Comparison of ENCODE assay signal across 8 cellular contexts in the genomic region with DNA sequence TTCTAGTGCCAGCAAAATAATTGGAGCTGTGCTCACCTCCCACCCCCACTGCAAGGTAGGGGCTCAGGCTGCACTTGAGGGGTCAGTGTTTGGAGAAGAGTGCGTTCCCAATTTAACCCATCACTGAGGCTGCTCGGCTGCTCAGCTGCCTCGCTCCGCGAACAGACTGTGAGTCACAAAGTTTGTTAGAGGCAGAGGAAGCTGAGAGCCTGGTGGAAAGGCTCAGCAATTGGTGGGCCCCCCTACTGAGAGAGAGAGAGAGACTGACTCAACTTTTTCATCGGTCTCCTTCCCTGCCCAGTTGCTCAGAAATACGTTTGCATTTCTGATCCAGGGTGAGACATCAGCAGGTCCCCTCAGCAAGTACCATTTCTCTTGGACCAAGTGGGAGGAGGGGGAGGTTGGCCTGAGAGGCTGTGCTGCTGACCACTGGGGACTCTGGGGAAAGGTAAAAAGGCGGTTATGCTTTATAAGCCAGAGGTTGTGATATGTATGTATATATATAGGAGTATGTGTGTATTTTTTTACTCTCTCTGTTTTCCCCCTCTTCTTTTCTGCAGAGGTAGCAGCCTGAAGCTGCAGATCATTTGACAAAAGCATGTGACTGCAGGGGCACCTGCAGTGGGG. TPM values are rescaled to one million over a fixed set of nuclear protein-coding genes. Genes with fewer than 3 reads are reported as not detected.
A peak's percentile ranks its signal among the peaks of the same experiment; 100 is the strongest.
DNase-seq lines count a peak whose midpoint lies in the region; ATAC-seq and TF ChIP-seq lines count a peak whose summit lies in the region.

No MANE protein-coding gene starts in this region.

- H4K20me1 ChIP-seq in KMS-11 (ENCODE audit: insufficient read depth), result no peaks in the 10 kb centered on the region

- CTCF ChIA-PET in activated CD8-positive, alpha-beta T cell treated with anti-CD3 and anti-CD28 coated beads for 36 hours (lab: Charles Lee), result interaction anchor here (0.9 to 1.6 kb wide), 2 partner anchors 68 to 70 kb away, joined by 3 to 6 read pairs; no protein-coding TSS in a partner anchor

- ATAC-seq in activated CD8-positive, alpha-beta T cell treated with anti-CD3 and anti-CD28 coated beads for 36 hours, result peak; percentile 71
- ATAC-seq in GM18870 (IDR thresholded peaks at IDR 0.05; ENCODE audit: unreplicated experiment), result no peak

- no peaks in the 10 kb centered on the region for H3K9me3 Mint-ChIP-seq in activated CD8-positive, alpha-beta T cell treated with anti-CD3 and anti-CD28 coated beads for 36 hours

- H3K4me2 ChIP-seq in KMS-11, result peak overlapping the region; percentile 93

- no peaks in the 10 kb centered on the region for H3K36me3 ChIP-seq in KMS-11 (ENCODE audit: insufficient read depth)

- no peak for TF ChIP-seq CTCF in KMS-11 (conservative IDR thresholded peaks at IDR 0.05; ENCODE audit: low read depth, low read length)
- no peak for TF ChIP-seq CTCF in activated CD8-positive, alpha-beta T cell treated with anti-CD3 and anti-CD28 coated beads for 36 hours (IDR thresholded peaks at IDR 0.05)

- H3K27ac ChIP-seq in KMS-11, result no peak overlapping the region

- peaks cover 10% of the 10 kb centered on the region for H3K4me1 ChIP-seq in KMS-11 (ENCODE audit: low read depth, poor library complexity, severe bottlenecking)

- H3K4me1 Mint-ChIP-seq in activated CD8-positive, alpha-beta T cell treated with anti-CD3 and anti-CD28 coated beads for 36 hours (ENCODE audit: low read depth), result peaks cover 25% of the 10 kb centered on the region

- peak overlapping the region; percentile 75 for H3K4me3 Mint-ChIP-seq in activated CD8-positive, alpha-beta T cell treated with anti-CD3 and anti-CD28 coated beads for 36 hours

- peaks cover 44% of the 10 kb centered on the region for H3K27me3 Mint-ChIP-seq in activated CD8-positive, alpha-beta T cell treated with anti-CD3 and anti-CD28 coated beads for 36 hours

- H3K79me2 ChIP-seq in KMS-11 (ENCODE audit: insufficient read depth, low read depth), result no peaks in the 10 kb centered on the region

- intact Hi-C loops in activated CD8-positive, alpha-beta T cell treated with anti-CD3 and anti-CD28 coated beads for 36 hours (cut with micrococcal nuclease), result no loop called here

- DNase-seq in CD1c-positive myeloid dendritic cell (ENCODE audit: extremely low spot score) (peak; percentile 39), fibroblast of gingiva (ENCODE audit: low read depth) (peak; percentile 12), skeletal muscle cell (ENCODE audit: low read depth) (peak; percentile 64), NCI-H748 (lab: John Stamatoyannopoulos, UW; ENCODE audit: unreplicated experiment) (no peak), NCI-H187 (lab: John Stamatoyannopoulos, UW) (no peak)
- peak; percentile 80 for DNase-seq in activated CD8-positive, alpha-beta T cell treated with anti-CD3 and anti-CD28 coated beads for 36 hours

- H3K36me3 Mint-ChIP-seq in activated CD8-positive, alpha-beta T cell treated with anti-CD3 and anti-CD28 coated beads for 36 hours (ENCODE audit: low read depth), result no peaks in the 10 kb centered on the region

- H3K4me3 ChIP-seq in KMS-11 (IDR thresholded peaks at IDR 0.05; ENCODE audit: insufficient read depth, low read depth, low read length) (peak overlapping the region; percentile 5), skeletal muscle cell (ENCODE audit: low read depth, low read length) (peak overlapping the region; percentile 68)

- H3K27me3 ChIP-seq in KMS-11 (ENCODE audit: insufficient read depth, low read depth), result peaks cover 17% of the 10 kb centered on the region; the same call in 1 of the 2 replicates

- POLR2A ChIA-PET in activated CD8-positive, alpha-beta T cell treated with anti-CD3 and anti-CD28 coated beads for 36 hours (lab: Charles Lee), result no interaction called here

- H3K27ac Mint-ChIP-seq in activated CD8-positive, alpha-beta T cell treated with anti-CD3 and anti-CD28 coated beads for 36 hours, result no peak overlapping the region

- no peak overlapping the region for H3K9ac ChIP-seq in KMS-11

- no peak overlapping the region for H2AFZ ChIP-seq in KMS-11 (ENCODE audit: low read depth)

RNA-seq across cellular contexts. Expression of a gene that starts 1.5 kb away (rescaled TPM):
- total RNA-seq in activated CD8-positive, alpha-beta T cell treated with anti-CD3 and anti-CD28 coated beads for 36 hours, result under 1 TPM; 0.16 to 0.23 TPM

Comparison
In these comparisons a context has a peak if more than half of its experiments do, and no peak if none do; other contexts are left out.
1. DNase-seq: peak in CD1c-positive myeloid dendritic cell (single experiment), activated CD8-positive, alpha-beta T cell treated with anti-CD3 and anti-CD28 coated beads for 36 hours (single experiment), fibroblast of gingiva (single experiment) and skeletal muscle cell (single experiment); none in NCI-H748 (single experiment) and NCI-H187 (0 of 2).